35 cellular contexts compared by ENCODE assay signal in genomic region chr6:126685182-126685581, GRCh38.
"Had no signal": no experiment of that assay in that cellular context is flagged by ENCODE, and none has a peak within 500 bp of the region (broad histone marks: within the 10 kb centered on the region; RNA-seq: fewer than 3 reads in every experiment).

No MANE protein-coding gene starts in this region.

- H3K36me3 ChIP-seq: MG63 had no signal

- H3K27me3 ChIP-seq: MG63 had no signal

- H3K9me3 ChIP-seq: MG63 had no signal

- H3K4me3 ChIP-seq: MG63 had no signal

- DNase-seq: Karpas-422, Kasumi-1, MG63, MM.1S, MV-4-11, NCI-H1048, NCI-H1092, NCI-H1092 treated with DMSO at 0.1 percent for 48 hours, NCI-H1105, NCI-H1105 treated with DMSO at 0.1 percent for 48 hours, NCI-H1417, NCI-H1417 treated with DMSO at 0.1 percent for 48 hours, NCI-H1436, NCI-H1436 treated with DMSO at 0.1 percent for 48 hours, NCI-H146, NCI-H1694, NCI-H1694 treated with DMSO at 0.1 percent for 48 hours, NCI-H187, NCI-H187 treated with DMSO at 0.1 percent for 48 hours, NCI-H1930, NCI-H2029, NCI-H2029 treated with DMSO at 0.1 percent for 48 hours, NCI-H2081, NCI-H2081 treated with DMSO at 0.1 percent for 48 hours, NCI-H2107, NCI-H2171, NCI-H2171 treated with DMSO at 0.1 percent for 48 hours, NCI-H2227 treated with DMSO at 0.1 percent for 48 hours, NCI-H226, NCI-H345, NCI-H446, NCI-H446 treated with DMSO at 0.1 percent for 48 hours, NCI-H510A, NCI-H510A treated with DMSO at 0.1 percent for 48 hours, NCI-H524 had no signal
